8 cellular contexts compared by ENCODE assay signal in the genomic region with DNA sequence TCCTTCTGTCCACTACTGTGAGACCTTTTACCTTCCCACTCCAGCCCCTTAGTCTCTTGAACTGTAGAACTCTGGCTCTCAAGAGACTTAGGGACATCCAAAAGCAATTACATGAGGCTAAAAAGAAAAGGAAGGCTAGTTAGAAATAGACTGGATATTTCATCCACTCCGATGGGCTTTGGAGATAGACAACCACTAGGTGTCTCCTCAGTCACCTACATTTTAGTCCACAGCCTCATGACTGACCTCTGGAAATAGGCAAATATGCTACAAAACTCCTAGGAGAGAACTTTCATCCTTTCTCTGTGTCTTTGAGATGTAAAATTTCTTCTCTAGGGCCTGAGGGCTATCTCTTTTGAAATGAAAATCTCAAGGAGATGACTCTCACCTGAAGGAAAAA. TPM values are rescaled to one million over a fixed set of nuclear protein-coding genes. Genes with fewer than 3 reads are reported as not detected.
DNase-seq lines count a peak whose midpoint lies in the region; ATAC-seq and TF ChIP-seq lines count a peak whose summit lies in the region.
"Had no signal": no experiment of that assay in that cellular context is flagged by ENCODE, and none has a peak within 500 bp of the region (broad histone marks: within the 10 kb centered on the region; RNA-seq: fewer than 3 reads in every experiment).

No MANE protein-coding gene starts in this region.

- TF ChIP-seq POLR2A in right lobe of liver (IDR thresholded peaks at IDR 0.05) = no peak

- TF ChIP-seq CTCF in right lobe of liver (IDR thresholded peaks at IDR 0.05) (peak; percentile 50 to 61 (median 57)), ascending aorta (IDR thresholded peaks at IDR 0.05) (no peak)

- H3K36me3 ChIP-seq in HUES48 (ENCODE audit: control insufficient read depth, insufficient read depth, low read length) (0 out of 2 replicates have a peak, but pooled peaks cover 2% of the 10 kb centered on the region), adipocyte (ENCODE audit: control insufficient read depth, insufficient read depth, low read length, severe bottlenecking) (no peaks in the 10 kb centered on the region), right lobe of liver (no peaks in the 10 kb centered on the region), ascending aorta (no peaks in the 10 kb centered on the region)

- H3K4me3 ChIP-seq in HUES48 (ENCODE audit: low read depth, low read length) (no peak overlapping the region), adipocyte (ENCODE audit: low read length) (no peak overlapping the region), right lobe of liver (no peak overlapping the region), ascending aorta (no peak overlapping the region)

- H3K27me3 ChIP-seq in HUES48 (ENCODE audit: control insufficient read depth, insufficient read depth, low read length) (no peaks in the 10 kb centered on the region), adipocyte (replicated peaks; ENCODE audit: control insufficient read depth, insufficient read depth, low read length) (no peaks in the 10 kb centered on the region), right lobe of liver (no peaks in the 10 kb centered on the region), ascending aorta (no peaks in the 10 kb centered on the region)

- WGBS in right lobe of liver (ENCODE audit: insufficient coverage, low coverage, low lambda C conversion rate, missing lambda C conversion rate) = 13% methylated on average over 1 of the region's 1 CpG

- peak; percentile 80 to 93 (median 88) for ATAC-seq in right lobe of liver

- no peak overlapping the region for H3K9ac ChIP-seq in HUES48 (ENCODE audit: low read depth, low read length)
- H3K9ac ChIP-seq in adipocyte (ENCODE audit: low read length) = no peak overlapping the region

- peak; percentile 31 for DNase-seq in EL
- DNase-seq in adipocyte (ENCODE audit: low read depth) = peak; percentile 27
- no peak for DNase-seq in right lobe of liver
- no peak for DNase-seq in NCI-H446 treated with DMSO at 0.1 percent for 48 hours (lab: John Stamatoyannopoulos, UW)
- DNase-seq in midbrain (lab: John Stamatoyannopoulos, UW) = no peak
- DNase-seq in ascending aorta (ENCODE audit: low spot score in 2 of 2) = no peak
- DNase-seq: hypothalamus had no signal

- H3K4me1 ChIP-seq in HUES48 (ENCODE audit: control insufficient read depth, insufficient read depth, low read length) = peaks cover 14% of the 10 kb centered on the region
- no peaks in the 10 kb centered on the region for H3K4me1 ChIP-seq in adipocyte (ENCODE audit: control insufficient read depth, insufficient read depth, low read length)
- H3K4me1 ChIP-seq in right lobe of liver = peaks cover 0 to 10% (median 0%) of the 10 kb centered on the region in 4 donors
- no peaks in the 10 kb centered on the region for H3K4me1 ChIP-seq in ascending aorta

- intact Hi-C loops in right lobe of liver (cut with DNase I) (no loop called here), ascending aorta (cut with DNase I) (no loop called here)

- H3K9me3 ChIP-seq in HUES48 (ENCODE audit: control insufficient read depth, insufficient read depth, low read length) (no peaks in the 10 kb centered on the region), adipocyte (ENCODE audit: control insufficient read depth, low read length) (no peaks in the 10 kb centered on the region), right lobe of liver (no peaks in the 10 kb centered on the region), ascending aorta (no peaks in the 10 kb centered on the region)

- H3K27ac ChIP-seq in HUES48 (ENCODE audit: low read depth, low read length) = peak overlapping the region; percentile 65
- H3K27ac ChIP-seq in right lobe of liver = peak overlapping the region; percentile 59 to 79 (median 62)
- no peak overlapping the region for H3K27ac ChIP-seq in ascending aorta

RNA-seq across cellular contexts. Expression of a gene that starts 45.1 kb away (rescaled TPM):
- 100 to 1,000 TPM in 5 of 6 experiments, 10 to 100 TPM in 1; 86.3 to 235 (median 183) TPM for total RNA-seq in right lobe of liver
- total RNA-seq in ascending aorta = 60.1 TPM

RNA-seq across cellular contexts. Expression of a gene that starts 46.5 kb away (rescaled TPM):
- 10 to 100 TPM; 12.9 to 21.8 (median 18.9) TPM for total RNA-seq in right lobe of liver
- total RNA-seq in ascending aorta = 22.7 TPM

Comparison
In these comparisons a context has a peak if more than half of its experiments do, and no peak if none do; other contexts are left out.
1. DNase-seq: peak in EL (single experiment) and adipocyte (single experiment); none in right lobe of liver (0 of 3), NCI-H446 treated with DMSO at 0.1 percent for 48 hours (single experiment), midbrain (single experiment) and ascending aorta (0 of 2).
2. H3K27ac ChIP-seq: peak in HUES48 (single experiment) and right lobe of liver (3 of 3); none in ascending aorta (0 of 2).
3. CTCF ChIP-seq: peak in right lobe of liver (4 of 4); none in ascending aorta (0 of 3).